In genomic region chr3:38805765-38806386, GRCh38 we compare ENCODE assay signal across 9 cellular contexts. TPM values are rescaled to one million over a fixed set of nuclear protein-coding genes. Genes with fewer than 3 reads are reported as not detected.
DNase-seq lines count a peak whose midpoint lies in the region; ATAC-seq and FAIRE-seq lines count a peak whose summit lies in the region.
"Had no signal": no experiment of that assay in that cellular context is flagged by ENCODE, and none has a peak within 500 bp of the region (broad histone marks: within the 10 kb centered on the region; RNA-seq: fewer than 3 reads in every experiment).

No MANE protein-coding gene starts in this region.

- peak; percentile 56 for ATAC-seq in HG02885 (IDR thresholded peaks at IDR 0.05; ENCODE audit: poor library complexity, unreplicated experiment)
- ATAC-seq in GM21423 (IDR thresholded peaks at IDR 0.05; ENCODE audit: unreplicated experiment), result no peak
- no peak for ATAC-seq in HG03565 (IDR thresholded peaks at IDR 0.05; ENCODE audit: unreplicated experiment)
- no peak for ATAC-seq in HG03039 (IDR thresholded peaks at IDR 0.05; ENCODE audit: unreplicated experiment)

- H3K9me3 ChIP-seq in small intestine (ENCODE audit: control insufficient read depth, low read depth), result no peaks in the 10 kb centered on the region
- H3K9me3 ChIP-seq: thoracic aorta had no signal

- H3K9me3 Mint-ChIP-seq in T-helper 2 cell treated with Interferon-gamma antibody and Interleukin-4, amounts not matched to agents 5 μg/mL and 100 μg/mL, for 36 hours, result no peaks in the 10 kb centered on the region

- H3K27ac Mint-ChIP-seq in T-helper 2 cell treated with Interferon-gamma antibody and Interleukin-4, amounts not matched to agents 5 μg/mL and 100 μg/mL, for 36 hours, result no peak overlapping the region

- no peak overlapping the region for H3K4me3 Mint-ChIP-seq in T-helper 2 cell treated with Interferon-gamma antibody and Interleukin-4, amounts not matched to agents 5 μg/mL and 100 μg/mL, for 36 hours

- no peaks in the 10 kb centered on the region for H3K27me3 Mint-ChIP-seq in T-helper 2 cell treated with Interferon-gamma antibody and Interleukin-4, amounts not matched to agents 5 μg/mL and 100 μg/mL, for 36 hours (ENCODE audit: low read depth)

- no peaks in the 10 kb centered on the region for H3K36me3 Mint-ChIP-seq in T-helper 2 cell treated with Interferon-gamma antibody and Interleukin-4, amounts not matched to agents 5 μg/mL and 100 μg/mL, for 36 hours (ENCODE audit: low read depth)

- WGBS in small intestine, 3 donors, result 9 to 13% (median 11%) methylated on average over 9 of the region's 9 CpGs

- no peaks in the 10 kb centered on the region for H3K36me3 ChIP-seq in small intestine (ENCODE audit: control insufficient read depth in 2 of 2, insufficient read depth in 2 of 2, low read length in 2 of 2)
- H3K36me3 ChIP-seq: thoracic aorta had no signal

- H3K4me3 ChIP-seq in small intestine (ENCODE audit: low read depth in 1 of 2, low read length in 2 of 2), result no peak overlapping the region
- H3K4me3 ChIP-seq: thoracic aorta had no signal

- no peaks in the 10 kb centered on the region for H3K27me3 ChIP-seq in small intestine (ENCODE audit: control insufficient read depth in 2 of 2, insufficient read depth in 2 of 2, low read length in 2 of 2)

- H3K4me1 Mint-ChIP-seq in T-helper 2 cell treated with Interferon-gamma antibody and Interleukin-4, amounts not matched to agents 5 μg/mL and 100 μg/mL, for 36 hours (ENCODE audit: low read depth), result no peaks in the 10 kb centered on the region

- no peaks in the 10 kb centered on the region for H3K4me1 ChIP-seq in small intestine (ENCODE audit: control insufficient read depth in 2 of 2, insufficient read depth in 1 of 2, low read depth in 1 of 2, low read length in 1 of 2)

- DNase-seq in COLO829 (ENCODE audit: low spot score) (peak; percentile 88), fibroblast of the conjunctiva (ENCODE audit: low read depth) (peak; percentile 40), small intestine (peak; percentile 51)
- DNase-seq in T-helper 2 cell treated with Interferon-gamma antibody and Interleukin-4, amounts not matched to agents 5 μg/mL and 100 μg/mL, for 36 hours (ENCODE audit: low spot score), result peak; percentile 39

- H3K27ac ChIP-seq in small intestine (ENCODE audit: low read depth in 1 of 2, low read length in 1 of 2), result no peak overlapping the region
- H3K27ac ChIP-seq: thoracic aorta had no signal

- FAIRE-seq in small intestine (lab: Jason Lieb, UNC), result no peak

RNA-seq across cellular contexts. Expression of gene SCN10A, which starts 10.1 kb away (rescaled TPM):
- not detected for polyA plus RNA-seq in small intestine
